In the genomic region with DNA sequence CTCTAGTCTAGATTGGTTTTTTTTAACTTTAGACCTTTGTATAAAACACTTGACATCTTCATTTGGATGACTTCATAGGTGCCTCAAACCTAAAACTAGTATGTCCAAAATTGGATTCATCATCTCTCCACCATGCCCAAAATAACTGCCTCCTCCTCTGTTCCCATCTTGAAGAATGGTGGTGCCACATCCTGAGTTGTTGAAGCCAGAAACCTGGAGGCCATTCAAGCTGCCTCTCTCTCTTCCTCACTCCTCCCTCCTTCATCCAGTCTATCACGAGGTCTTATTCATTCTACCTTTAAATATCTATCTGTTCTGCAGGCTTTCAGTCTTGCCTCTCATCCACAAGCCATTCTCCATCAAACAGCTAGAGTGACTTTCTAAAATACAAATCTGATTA, we compare ENCODE assay signal across 37 cellular contexts. TPM values are rescaled to one million over a fixed set of nuclear protein-coding genes. Genes with fewer than 3 reads are reported as not detected.
"Had no signal": no experiment of that assay in that cellular context is flagged by ENCODE, and none has a peak within 500 bp of the region (broad histone marks: within the 10 kb centered on the region; RNA-seq: fewer than 3 reads in every experiment).

No MANE protein-coding gene starts in this region.

- H3K4me3 ChIP-seq: MG63 had no signal

- H3K36me3 ChIP-seq: MG63 had no signal

- DNase-seq: Karpas-422, Kasumi-1, MG63, MM.1S, MV-4-11, NCI-H1048, NCI-H1092, NCI-H1092 treated with DMSO at 0.1 percent for 48 hours, NCI-H1105, NCI-H1105 treated with DMSO at 0.1 percent for 48 hours, NCI-H1417, NCI-H1417 treated with DMSO at 0.1 percent for 48 hours, NCI-H1436, NCI-H1436 treated with DMSO at 0.1 percent for 48 hours, NCI-H146, NCI-H1694, NCI-H1694 treated with DMSO at 0.1 percent for 48 hours, NCI-H187, NCI-H187 treated with DMSO at 0.1 percent for 48 hours, NCI-H1930, NCI-H2029, NCI-H2029 treated with DMSO at 0.1 percent for 48 hours, NCI-H2081, NCI-H2081 treated with DMSO at 0.1 percent for 48 hours, NCI-H2107, NCI-H2171, NCI-H2171 treated with DMSO at 0.1 percent for 48 hours, NCI-H2227 treated with DMSO at 0.1 percent for 48 hours, NCI-H226, NCI-H345, NCI-H446, NCI-H446 treated with DMSO at 0.1 percent for 48 hours, NCI-H510A, NCI-H510A treated with DMSO at 0.1 percent for 48 hours had no signal

- H3K9me3 ChIP-seq: MG63 had no signal

- H3K27me3 ChIP-seq: MG63 had no signal

RNA-seq across cellular contexts. Expression of gene USP44, which starts 26.5 kb away (rescaled TPM):
- total RNA-seq: LHCN-M2, MCF 10A, NCI-H460 had no signal
